1 cellular context compared by ENCODE assay signal in genomic region chr13:84445776-84446175, GRCh38.
TF ChIP-seq lines count a peak whose summit lies in the region.

No MANE protein-coding gene starts in this region.

TF ChIP-seq in IMR-90, 13 proteins besides CTCF, POLR2A, EP300 and RAD21:
- TF ChIP-seq BHLHE40 (IDR thresholded peaks at IDR 0.05; ENCODE audit: low read depth, low read length) (peak; percentile 54; the same call in 1 of the 2 replicates), CEBPB (IDR thresholded peaks at IDR 0.05; ENCODE audit: low read depth, low read length) (no peak)
TF ChIP-seq in IMR-90: peak in this region for 1.
